In the genomic region with DNA sequence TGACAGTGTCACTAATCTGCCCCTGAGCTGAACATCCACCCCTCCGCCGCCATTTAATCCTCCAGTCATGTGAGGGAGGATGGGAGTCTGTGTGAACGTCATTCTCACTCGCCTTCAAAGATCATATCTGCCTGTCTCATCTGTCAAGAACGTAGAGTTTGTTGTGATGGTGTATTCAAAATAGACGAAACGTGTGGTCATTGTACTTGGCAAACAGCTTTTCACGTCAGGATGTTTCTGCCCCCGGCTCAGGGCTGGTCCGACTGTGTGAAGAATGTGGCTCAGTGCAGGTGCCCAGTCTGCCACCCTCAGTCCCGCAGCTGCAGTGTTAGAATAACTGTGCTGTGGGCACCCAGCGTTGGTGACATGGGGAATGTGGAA, we compare ENCODE assay signal across 1 cellular context.
TF ChIP-seq lines count a peak whose summit lies in the region.

No MANE protein-coding gene starts in this region.

TF ChIP-seq in K562, 482 proteins besides CTCF, POLR2A, EP300 and RAD21 (continued from another document and continues in another):
- TF ChIP-seq, protein P1, sequence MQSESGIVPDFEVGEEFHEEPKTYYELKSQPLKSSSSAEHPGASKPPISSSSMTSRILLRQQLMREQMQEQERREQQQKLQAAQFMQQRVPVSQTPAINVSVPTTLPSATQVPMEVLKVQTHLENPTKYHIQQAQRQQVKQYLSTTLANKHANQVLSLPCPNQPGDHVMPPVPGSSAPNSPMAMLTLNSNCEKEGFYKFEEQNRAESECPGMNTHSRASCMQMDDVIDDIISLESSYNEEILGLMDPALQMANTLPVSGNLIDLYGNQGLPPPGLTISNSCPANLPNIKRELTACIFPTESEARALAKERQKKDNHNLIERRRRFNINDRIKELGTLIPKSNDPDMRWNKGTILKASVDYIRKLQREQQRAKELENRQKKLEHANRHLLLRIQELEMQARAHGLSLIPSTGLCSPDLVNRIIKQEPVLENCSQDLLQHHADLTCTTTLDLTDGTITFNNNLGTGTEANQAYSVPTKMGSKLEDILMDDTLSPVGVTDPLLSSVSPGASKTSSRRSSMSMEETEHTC (IDR thresholded peaks at IDR 0.05) = no peak
- TF ChIP-seq BRD9 (IDR thresholded peaks at IDR 0.05; ENCODE audit: low read depth, partially characterized antibody) (peak; percentile 41), MECOM (CRISPR knock-in tag; IDR thresholded peaks at IDR 0.05) (no peak), TARDBP (IDR thresholded peaks at IDR 0.05) (no peak), RHOXF2B (CRISPR knock-in tag; conservative IDR thresholded peaks at IDR 0.05) (no peak), XRCC4 (IDR thresholded peaks at IDR 0.05; ENCODE audit: extremely low read depth, insufficient read depth, insufficient read length) (no peak), NFRKB (IDR thresholded peaks at IDR 0.05; ENCODE audit: low read depth) (0 out of 2 replicates have a peak, but pooled peaks have one; percentile 48), FOXP1 (CRISPR knock-in tag; IDR thresholded peaks at IDR 0.05) (no peak), SMARCB1 (IDR thresholded peaks at IDR 0.05; ENCODE audit: insufficient read length, low read depth) (no peak), OTX1 (CRISPR knock-in tag; IDR thresholded peaks at IDR 0.05) (no peak), RFX7 (CRISPR knock-in tag; IDR thresholded peaks at IDR 0.05) (no peak), ZNF507 (tag; conservative IDR thresholded peaks at IDR 0.05) (no peak), RBM39 (optimal IDR thresholded peaks at IDR 0.05; ENCODE audit: low read depth, low read length) (no peak), CREB1 (IDR thresholded peaks at IDR 0.05) (peak; percentile 84), CREB1 (CRISPR knock-in tag; IDR thresholded peaks at IDR 0.05) (peak; percentile 67), MED1 (CRISPR knock-in tag; IDR thresholded peaks at IDR 0.05; ENCODE audit: borderline replicate concordance) (no peak), PYGO2 (tag; IDR thresholded peaks at IDR 0.05) (no peak), MCM5 (IDR thresholded peaks at IDR 0.05; ENCODE audit: low read depth) (no peak), CXXC5 (CRISPR knock-in tag; IDR thresholded peaks at IDR 0.05) (peak; percentile 32), SMAD3 (CRISPR knock-in tag; conservative IDR thresholded peaks at IDR 0.05) (no peak), FOXK1 (CRISPR knock-in tag; IDR thresholded peaks at IDR 0.05; ENCODE audit: borderline replicate concordance) (no peak), HLTF (IDR thresholded peaks at IDR 0.05) (no peak), ESRRA (IDR thresholded peaks at IDR 0.05; ENCODE audit: borderline replicate concordance, low read depth) (no peak), NR4A1 (CRISPR knock-in tag; IDR thresholded peaks at IDR 0.05) (no peak), NR4A1 (tag; IDR thresholded peaks at IDR 0.05) (no peak), ZFP1 (CRISPR knock-in tag; IDR thresholded peaks at IDR 0.05) (no peak), SAFB (IDR thresholded peaks at IDR 0.05; ENCODE audit: borderline replicate concordance, low read depth, low read length) (no peak), CCAR2 (IDR thresholded peaks at IDR 0.05; ENCODE audit: low read depth, low read length) (no peak), ETV1 (tag; conservative IDR thresholded peaks at IDR 0.05; ENCODE audit: low read depth) (no peak), FOXK2 (conservative IDR thresholded peaks at IDR 0.05 in 1 of 2, IDR thresholded peaks at IDR 0.05 in 1 of 2; ENCODE audit: low read depth in 2 of 2) (peak; percentile 70 to 71), ZNF778 (CRISPR knock-in tag; IDR thresholded peaks at IDR 0.05) (no peak), SLC30A9 (CRISPR knock-in tag; IDR thresholded peaks at IDR 0.05) (no peak), ERF (CRISPR knock-in tag; IDR thresholded peaks at IDR 0.05) (no peak), ZNF23 (CRISPR knock-in tag; IDR thresholded peaks at IDR 0.05) (no peak), C11orf30 (IDR thresholded peaks at IDR 0.05; ENCODE audit: low read depth) (peak; percentile 50; the same call in 1 of the 2 replicates), HDAC6 (IDR thresholded peaks at IDR 0.05; ENCODE audit: low read depth, low read length) (no peak), RAD51 (IDR thresholded peaks at IDR 0.05; ENCODE audit: borderline replicate concordance, low read depth) (peak; percentile 70), TOE1 (IDR thresholded peaks at IDR 0.05; ENCODE audit: borderline replicate concordance) (peak; percentile 34; the same call in 1 of the 2 replicates), TOE1 (CRISPR knock-in tag; IDR thresholded peaks at IDR 0.05; ENCODE audit: borderline replicate concordance, low read depth) (no peak), MCM7 (IDR thresholded peaks at IDR 0.05) (no peak), PRPF4 (IDR thresholded peaks at IDR 0.05; ENCODE audit: insufficient read depth, low read depth, low read length, poor library complexity, severe bottlenecking) (no peak), NCOA2 (IDR thresholded peaks at IDR 0.05; ENCODE audit: partially characterized antibody in 2 of 2) (no peak), ARID1B (IDR thresholded peaks at IDR 0.05) (no peak)
- TF ChIP-seq, protein P2, sequence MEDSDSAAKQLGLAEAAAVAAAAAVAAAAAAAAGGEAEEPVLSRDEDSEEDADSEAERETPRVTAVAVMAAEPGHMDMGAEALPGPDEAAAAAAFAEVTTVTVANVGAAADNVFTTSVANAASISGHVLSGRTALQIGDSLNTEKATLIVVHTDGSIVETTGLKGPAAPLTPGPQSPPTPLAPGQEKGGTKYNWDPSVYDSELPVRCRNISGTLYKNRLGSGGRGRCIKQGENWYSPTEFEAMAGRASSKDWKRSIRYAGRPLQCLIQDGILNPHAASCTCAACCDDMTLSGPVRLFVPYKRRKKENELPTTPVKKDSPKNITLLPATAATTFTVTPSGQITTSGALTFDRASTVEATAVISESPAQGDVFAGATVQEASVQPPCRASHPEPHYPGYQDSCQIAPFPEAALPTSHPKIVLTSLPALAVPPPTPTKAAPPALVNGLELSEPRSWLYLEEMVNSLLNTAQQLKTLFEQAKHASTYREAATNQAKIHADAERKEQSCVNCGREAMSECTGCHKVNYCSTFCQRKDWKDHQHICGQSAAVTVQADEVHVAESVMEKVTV (CRISPR knock-in tag; IDR thresholded peaks at IDR 0.05) = no peak
- TF ChIP-seq, protein P3, sequence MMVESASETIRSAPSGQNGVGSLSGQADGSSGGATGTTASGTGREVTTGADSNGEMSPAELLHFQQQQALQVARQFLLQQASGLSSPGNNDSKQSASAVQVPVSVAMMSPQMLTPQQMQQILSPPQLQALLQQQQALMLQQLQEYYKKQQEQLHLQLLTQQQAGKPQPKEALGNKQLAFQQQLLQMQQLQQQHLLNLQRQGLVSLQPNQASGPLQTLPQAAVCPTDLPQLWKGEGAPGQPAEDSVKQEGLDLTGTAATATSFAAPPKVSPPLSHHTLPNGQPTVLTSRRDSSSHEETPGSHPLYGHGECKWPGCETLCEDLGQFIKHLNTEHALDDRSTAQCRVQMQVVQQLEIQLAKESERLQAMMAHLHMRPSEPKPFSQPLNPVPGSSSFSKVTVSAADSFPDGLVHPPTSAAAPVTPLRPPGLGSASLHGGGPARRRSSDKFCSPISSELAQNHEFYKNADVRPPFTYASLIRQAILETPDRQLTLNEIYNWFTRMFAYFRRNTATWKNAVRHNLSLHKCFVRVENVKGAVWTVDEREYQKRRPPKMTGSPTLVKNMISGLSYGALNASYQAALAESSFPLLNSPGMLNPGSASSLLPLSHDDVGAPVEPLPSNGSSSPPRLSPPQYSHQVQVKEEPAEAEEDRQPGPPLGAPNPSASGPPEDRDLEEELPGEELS (CRISPR knock-in tag; IDR thresholded peaks at IDR 0.05; ENCODE audit: borderline replicate concordance) = no peak
- TF ChIP-seq, protein P4, sequence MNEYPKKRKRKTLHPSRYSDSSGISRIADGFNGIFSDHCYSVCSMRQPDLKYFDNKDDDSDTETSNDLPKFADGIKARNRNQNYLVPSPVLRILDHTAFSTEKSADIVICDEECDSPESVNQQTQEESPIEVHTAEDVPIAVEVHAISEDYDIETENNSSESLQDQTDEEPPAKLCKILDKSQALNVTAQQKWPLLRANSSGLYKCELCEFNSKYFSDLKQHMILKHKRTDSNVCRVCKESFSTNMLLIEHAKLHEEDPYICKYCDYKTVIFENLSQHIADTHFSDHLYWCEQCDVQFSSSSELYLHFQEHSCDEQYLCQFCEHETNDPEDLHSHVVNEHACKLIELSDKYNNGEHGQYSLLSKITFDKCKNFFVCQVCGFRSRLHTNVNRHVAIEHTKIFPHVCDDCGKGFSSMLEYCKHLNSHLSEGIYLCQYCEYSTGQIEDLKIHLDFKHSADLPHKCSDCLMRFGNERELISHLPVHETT (CRISPR knock-in tag; conservative IDR thresholded peaks at IDR 0.05 in 1 of 2, IDR thresholded peaks at IDR 0.05 in 1 of 2) = no peak; a peak in 1 of 4 replicates
- TF ChIP-seq, protein P5, sequence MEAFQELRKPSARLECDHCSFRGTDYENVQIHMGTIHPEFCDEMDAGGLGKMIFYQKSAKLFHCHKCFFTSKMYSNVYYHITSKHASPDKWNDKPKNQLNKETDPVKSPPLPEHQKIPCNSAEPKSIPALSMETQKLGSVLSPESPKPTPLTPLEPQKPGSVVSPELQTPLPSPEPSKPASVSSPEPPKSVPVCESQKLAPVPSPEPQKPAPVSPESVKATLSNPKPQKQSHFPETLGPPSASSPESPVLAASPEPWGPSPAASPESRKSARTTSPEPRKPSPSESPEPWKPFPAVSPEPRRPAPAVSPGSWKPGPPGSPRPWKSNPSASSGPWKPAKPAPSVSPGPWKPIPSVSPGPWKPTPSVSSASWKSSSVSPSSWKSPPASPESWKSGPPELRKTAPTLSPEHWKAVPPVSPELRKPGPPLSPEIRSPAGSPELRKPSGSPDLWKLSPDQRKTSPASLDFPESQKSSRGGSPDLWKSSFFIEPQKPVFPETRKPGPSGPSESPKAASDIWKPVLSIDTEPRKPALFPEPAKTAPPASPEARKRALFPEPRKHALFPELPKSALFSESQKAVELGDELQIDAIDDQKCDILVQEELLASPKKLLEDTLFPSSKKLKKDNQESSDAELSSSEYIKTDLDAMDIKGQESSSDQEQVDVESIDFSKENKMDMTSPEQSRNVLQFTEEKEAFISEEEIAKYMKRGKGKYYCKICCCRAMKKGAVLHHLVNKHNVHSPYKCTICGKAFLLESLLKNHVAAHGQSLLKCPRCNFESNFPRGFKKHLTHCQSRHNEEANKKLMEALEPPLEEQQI (IDR thresholded peaks at IDR 0.05) = no peak
- TF ChIP-seq, protein P6, sequence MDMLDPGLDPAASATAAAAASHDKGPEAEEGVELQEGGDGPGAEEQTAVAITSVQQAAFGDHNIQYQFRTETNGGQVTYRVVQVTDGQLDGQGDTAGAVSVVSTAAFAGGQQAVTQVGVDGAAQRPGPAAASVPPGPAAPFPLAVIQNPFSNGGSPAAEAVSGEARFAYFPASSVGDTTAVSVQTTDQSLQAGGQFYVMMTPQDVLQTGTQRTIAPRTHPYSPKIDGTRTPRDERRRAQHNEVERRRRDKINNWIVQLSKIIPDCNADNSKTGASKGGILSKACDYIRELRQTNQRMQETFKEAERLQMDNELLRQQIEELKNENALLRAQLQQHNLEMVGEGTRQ (CRISPR knock-in tag; IDR thresholded peaks at IDR 0.05) = peak; percentile 82
- TF ChIP-seq, protein P7, sequence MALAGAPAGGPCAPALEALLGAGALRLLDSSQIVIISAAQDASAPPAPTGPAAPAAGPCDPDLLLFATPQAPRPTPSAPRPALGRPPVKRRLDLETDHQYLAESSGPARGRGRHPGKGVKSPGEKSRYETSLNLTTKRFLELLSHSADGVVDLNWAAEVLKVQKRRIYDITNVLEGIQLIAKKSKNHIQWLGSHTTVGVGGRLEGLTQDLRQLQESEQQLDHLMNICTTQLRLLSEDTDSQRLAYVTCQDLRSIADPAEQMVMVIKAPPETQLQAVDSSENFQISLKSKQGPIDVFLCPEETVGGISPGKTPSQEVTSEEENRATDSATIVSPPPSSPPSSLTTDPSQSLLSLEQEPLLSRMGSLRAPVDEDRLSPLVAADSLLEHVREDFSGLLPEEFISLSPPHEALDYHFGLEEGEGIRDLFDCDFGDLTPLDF (CRISPR knock-in tag; IDR thresholded peaks at IDR 0.05) = no peak
- TF ChIP-seq, protein P8, sequence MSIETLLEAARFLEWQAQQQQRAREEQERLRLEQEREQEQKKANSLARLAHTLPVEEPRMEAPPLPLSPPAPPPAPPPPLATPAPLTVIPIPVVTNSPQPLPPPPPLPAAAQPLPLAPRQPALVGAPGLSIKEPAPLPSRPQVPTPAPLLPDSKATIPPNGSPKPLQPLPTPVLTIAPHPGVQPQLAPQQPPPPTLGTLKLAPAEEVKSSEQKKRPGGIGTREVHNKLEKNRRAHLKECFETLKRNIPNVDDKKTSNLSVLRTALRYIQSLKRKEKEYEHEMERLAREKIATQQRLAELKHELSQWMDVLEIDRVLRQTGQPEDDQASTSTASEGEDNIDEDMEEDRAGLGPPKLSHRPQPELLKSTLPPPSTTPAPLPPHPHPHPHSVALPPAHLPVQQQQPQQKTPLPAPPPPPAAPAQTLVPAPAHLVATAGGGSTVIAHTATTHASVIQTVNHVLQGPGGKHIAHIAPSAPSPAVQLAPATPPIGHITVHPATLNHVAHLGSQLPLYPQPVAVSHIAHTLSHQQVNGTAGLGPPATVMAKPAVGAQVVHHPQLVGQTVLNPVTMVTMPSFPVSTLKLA (conservative IDR thresholded peaks at IDR 0.05) = 0 out of 4 replicates have a peak, but pooled peaks of 1 of the 2 experiments have one; percentile 23
- TF ChIP-seq, protein P9, sequence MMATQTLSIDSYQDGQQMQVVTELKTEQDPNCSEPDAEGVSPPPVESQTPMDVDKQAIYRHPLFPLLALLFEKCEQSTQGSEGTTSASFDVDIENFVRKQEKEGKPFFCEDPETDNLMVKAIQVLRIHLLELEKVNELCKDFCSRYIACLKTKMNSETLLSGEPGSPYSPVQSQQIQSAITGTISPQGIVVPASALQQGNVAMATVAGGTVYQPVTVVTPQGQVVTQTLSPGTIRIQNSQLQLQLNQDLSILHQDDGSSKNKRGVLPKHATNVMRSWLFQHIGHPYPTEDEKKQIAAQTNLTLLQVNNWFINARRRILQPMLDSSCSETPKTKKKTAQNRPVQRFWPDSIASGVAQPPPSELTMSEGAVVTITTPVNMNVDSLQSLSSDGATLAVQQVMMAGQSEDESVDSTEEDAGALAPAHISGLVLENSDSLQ (IDR thresholded peaks at IDR 0.05) = peak; percentile 63
- TF ChIP-seq, protein P10, sequence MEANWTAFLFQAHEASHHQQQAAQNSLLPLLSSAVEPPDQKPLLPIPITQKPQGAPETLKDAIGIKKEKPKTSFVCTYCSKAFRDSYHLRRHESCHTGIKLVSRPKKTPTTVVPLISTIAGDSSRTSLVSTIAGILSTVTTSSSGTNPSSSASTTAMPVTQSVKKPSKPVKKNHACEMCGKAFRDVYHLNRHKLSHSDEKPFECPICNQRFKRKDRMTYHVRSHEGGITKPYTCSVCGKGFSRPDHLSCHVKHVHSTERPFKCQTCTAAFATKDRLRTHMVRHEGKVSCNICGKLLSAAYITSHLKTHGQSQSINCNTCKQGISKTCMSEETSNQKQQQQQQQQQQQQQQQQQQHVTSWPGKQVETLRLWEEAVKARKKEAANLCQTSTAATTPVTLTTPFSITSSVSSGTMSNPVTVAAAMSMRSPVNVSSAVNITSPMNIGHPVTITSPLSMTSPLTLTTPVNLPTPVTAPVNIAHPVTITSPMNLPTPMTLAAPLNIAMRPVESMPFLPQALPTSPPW (CRISPR knock-in tag; IDR thresholded peaks at IDR 0.05) = no peak; the same call in 1 of the 2 replicates
- TF ChIP-seq, protein P11, sequence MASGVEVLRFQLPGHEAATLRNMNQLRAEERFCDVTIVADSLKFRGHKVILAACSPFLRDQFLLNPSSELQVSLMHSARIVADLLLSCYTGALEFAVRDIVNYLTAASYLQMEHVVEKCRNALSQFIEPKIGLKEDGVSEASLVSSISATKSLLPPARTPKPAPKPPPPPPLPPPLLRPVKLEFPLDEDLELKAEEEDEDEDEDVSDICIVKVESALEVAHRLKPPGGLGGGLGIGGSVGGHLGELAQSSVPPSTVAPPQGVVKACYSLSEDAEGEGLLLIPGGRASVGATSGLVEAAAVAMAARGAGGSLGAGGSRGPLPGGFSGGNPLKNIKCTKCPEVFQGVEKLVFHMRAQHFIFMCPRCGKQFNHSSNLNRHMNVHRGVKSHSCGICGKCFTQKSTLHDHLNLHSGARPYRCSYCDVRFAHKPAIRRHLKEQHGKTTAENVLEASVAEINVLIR (CRISPR knock-in tag; IDR thresholded peaks at IDR 0.05) = peak; percentile 72
